Comparison of ENCODE assay signal across 23 cellular contexts in genomic region chr7:118350260-118350659, GRCh38.
A peak's percentile ranks its signal among the peaks of the same experiment; 100 is the strongest.
DNase-seq lines count a peak whose midpoint lies in the region; ATAC-seq and TF ChIP-seq lines count a peak whose summit lies in the region.
"Had no signal": no experiment of that assay in that cellular context is flagged by ENCODE, and none has a peak within 500 bp of the region (broad histone marks: within the 10 kb centered on the region; RNA-seq: fewer than 3 reads in every experiment).

No MANE protein-coding gene starts in this region.

- H3K27me3 Mint-ChIP-seq in T-helper 2 cell treated with Interferon-gamma antibody and Interleukin-4, amounts not matched to agents 5 μg/mL and 100 μg/mL, for 36 hours (ENCODE audit: low read depth), result peaks cover 3% of the 10 kb centered on the region
- H3K27me3 Mint-ChIP-seq in MCF 10A (ENCODE audit: insufficient read depth, unreplicated experiment), result no peaks in the 10 kb centered on the region
- H3K27me3 Mint-ChIP-seq: brain had no signal

- ATAC-seq in GM21717 (IDR thresholded peaks at IDR 0.05; ENCODE audit: unreplicated experiment), result peak; percentile 51
- peak; percentile 27 for ATAC-seq in HG03565 (IDR thresholded peaks at IDR 0.05; ENCODE audit: unreplicated experiment)
- peak; percentile 52 for ATAC-seq in foreskin keratinocyte
- no peak for ATAC-seq in GM18505 (IDR thresholded peaks at IDR 0.05; ENCODE audit: unreplicated experiment)
- ATAC-seq: activated CD8-positive, alpha-beta memory T cell treated with anti-CD3 and anti-CD28 coated beads, Interleukin-2, amount 10 ng/mL, durations not matched to agents 7 days and 5 days; Right ventricle myocardium inferior; upper lobe of right lung had no signal

- H3K4me1 ChIP-seq in foreskin keratinocyte (no peaks in the 10 kb centered on the region), transverse colon (no peaks in the 10 kb centered on the region)
- H3K4me1 ChIP-seq: BE2C, Caco-2, upper lobe of right lung had no signal

- CTCF ChIA-PET in MCF 10A (lab: Yijun Ruan, JAX), result no interaction called here

- no peaks in the 10 kb centered on the region for H3K9me3 Mint-ChIP-seq in T-helper 2 cell treated with Interferon-gamma antibody and Interleukin-4, amounts not matched to agents 5 μg/mL and 100 μg/mL, for 36 hours
- no peaks in the 10 kb centered on the region for H3K9me3 Mint-ChIP-seq in MCF 10A (ENCODE audit: unreplicated experiment)
- H3K9me3 Mint-ChIP-seq: brain had no signal

- POLR2A ChIA-PET in MCF 10A (lab: Yijun Ruan, JAX), result no interaction called here

- in situ Hi-C loops in transverse colon (cut with MboI; ENCODE audit: low pct_ligation_motif_present in 1 of 4, low pct_unique_long_range_greater_than_20kb in 1 of 4, low sequenced_read_pairs in 3 of 4), result no loop called here

- H3K36me3 Mint-ChIP-seq in T-helper 2 cell treated with Interferon-gamma antibody and Interleukin-4, amounts not matched to agents 5 μg/mL and 100 μg/mL, for 36 hours (ENCODE audit: low read depth), result no peaks in the 10 kb centered on the region
- no peaks in the 10 kb centered on the region for H3K36me3 Mint-ChIP-seq in MCF 10A (ENCODE audit: insufficient read depth, unreplicated experiment)
- H3K36me3 Mint-ChIP-seq: activated CD8-positive, alpha-beta memory T cell treated with anti-CD3 and anti-CD28 coated beads, Interleukin-2, amount 10 ng/mL, durations not matched to agents 7 days and 5 days; brain had no signal

- H3K9me3 ChIP-seq in transverse colon, result no peaks in the 10 kb centered on the region
- H3K9me3 ChIP-seq: BE2C, Caco-2, upper lobe of right lung had no signal

- no TSS peak for BruUV-seq in MCF 10A (replicated peaks; lab: Mats Ljungman, UMichigan)

- H3K36me3 ChIP-seq in transverse colon, result no peaks in the 10 kb centered on the region
- H3K36me3 ChIP-seq: BE2C, upper lobe of right lung had no signal

- peak; percentile 20 for DNase-seq in T-helper 2 cell treated with Interferon-gamma antibody and Interleukin-4, amounts not matched to agents 5 μg/mL and 100 μg/mL, for 36 hours (ENCODE audit: low spot score)
- DNase-seq in T-helper 2 cell (no peak), foreskin keratinocyte (peak in 1 of 2 donors; percentile 14), MCF 10A (ENCODE audit: unreplicated experiment) (no peak), transverse colon (no peak)
- DNase-seq: activated CD8-positive, alpha-beta memory T cell treated with anti-CD3 and anti-CD28 coated beads, Interleukin-2, amount 10 ng/mL, durations not matched to agents 7 days and 5 days; activated effector memory CD4-positive, alpha-beta T cell treated with anti-CD3 and anti-CD28 coated beads, Interleukin-2, amount 50 U/mL, for 16 hours; BE2C; Caco-2; endodermal cell; KG1; NCI-H1105 treated with DMSO at 0.1 percent for 48 hours; NCI-H524; nucleus accumbens; stimulated activated CD4-positive, alpha-beta T cell treated with anti-CD3 and anti-CD28 coated beads, Interleukin-4, amount 100 ng/mL, for 1 hour; upper lobe of right lung had no signal

- H3K4me1 Mint-ChIP-seq in T-helper 2 cell treated with Interferon-gamma antibody and Interleukin-4, amounts not matched to agents 5 μg/mL and 100 μg/mL, for 36 hours (ENCODE audit: low read depth), result peaks cover 8% of the 10 kb centered on the region
- H3K4me1 Mint-ChIP-seq in MCF 10A (ENCODE audit: insufficient read depth, unreplicated experiment), result peaks cover 6% of the 10 kb centered on the region
- H3K4me1 Mint-ChIP-seq: brain had no signal

- no peak overlapping the region for H3K27ac Mint-ChIP-seq in T-helper 2 cell treated with Interferon-gamma antibody and Interleukin-4, amounts not matched to agents 5 μg/mL and 100 μg/mL, for 36 hours
- H3K27ac Mint-ChIP-seq in MCF 10A (ENCODE audit: low read depth, unreplicated experiment), result no peak overlapping the region
- H3K27ac Mint-ChIP-seq: activated CD8-positive, alpha-beta memory T cell treated with anti-CD3 and anti-CD28 coated beads, Interleukin-2, amount 10 ng/mL, durations not matched to agents 7 days and 5 days; brain; endodermal cell had no signal

- no peak overlapping the region for H3K4me3 ChIP-seq in transverse colon
- H3K4me3 ChIP-seq: coronary artery, skin epidermis, upper lobe of right lung had no signal

- TF ChIP-seq CTCF in foreskin keratinocyte (conservative IDR thresholded peaks at IDR 0.05), result no peak
- TF ChIP-seq CTCF in MCF 10A (IDR thresholded peaks at IDR 0.05; ENCODE audit: unreplicated experiment), result no peak
- no peak for TF ChIP-seq CTCF in transverse colon (IDR thresholded peaks at IDR 0.05)

- H3K27ac ChIP-seq in foreskin keratinocyte (no peak overlapping the region), transverse colon (no peak overlapping the region)
- H3K27ac ChIP-seq: coronary artery, skin epidermis, upper lobe of right lung had no signal

- WGBS in transverse colon (ENCODE audit: low coverage in 1 of 2), 2 donors, result 71 to 75% methylated on average over 1 of the region's 1 CpG

- no peak for TF ChIP-seq EP300 in transverse colon (IDR thresholded peaks at IDR 0.05; ENCODE audit: low read depth)

- TF ChIP-seq POLR2A in transverse colon (IDR thresholded peaks at IDR 0.05), result no peak
- TF ChIP-seq POLR2A in GM18505 (IDR thresholded peaks at IDR 0.05; ENCODE audit: borderline replicate concordance, extremely low read depth, insufficient read depth, insufficient read length), result no peak

- H3K27me3 ChIP-seq in foreskin keratinocyte, result no peaks in the 10 kb centered on the region
- H3K27me3 ChIP-seq in transverse colon, result no peaks in the 10 kb centered on the region
- H3K27me3 ChIP-seq: BE2C, upper lobe of right lung had no signal

- intact Hi-C loops in MCF 10A (cut with micrococcal nuclease) (loop anchor here (5.0 kb wide), 2 partner anchors 93 to 567 kb away; no protein-coding TSS in a partner anchor), transverse colon (cut with DNase I; ENCODE audit: low total_unique reads) (no loop called here)

- H3K4me3 Mint-ChIP-seq in T-helper 2 cell treated with Interferon-gamma antibody and Interleukin-4, amounts not matched to agents 5 μg/mL and 100 μg/mL, for 36 hours, result no peak overlapping the region
- H3K4me3 Mint-ChIP-seq in MCF 10A (ENCODE audit: unreplicated experiment), result no peak overlapping the region
- H3K4me3 Mint-ChIP-seq: activated CD8-positive, alpha-beta memory T cell treated with anti-CD3 and anti-CD28 coated beads, Interleukin-2, amount 10 ng/mL, durations not matched to agents 7 days and 5 days; brain; endodermal cell had no signal
